Comparison of ENCODE assay signal across 8 cellular contexts in the genomic region with DNA sequence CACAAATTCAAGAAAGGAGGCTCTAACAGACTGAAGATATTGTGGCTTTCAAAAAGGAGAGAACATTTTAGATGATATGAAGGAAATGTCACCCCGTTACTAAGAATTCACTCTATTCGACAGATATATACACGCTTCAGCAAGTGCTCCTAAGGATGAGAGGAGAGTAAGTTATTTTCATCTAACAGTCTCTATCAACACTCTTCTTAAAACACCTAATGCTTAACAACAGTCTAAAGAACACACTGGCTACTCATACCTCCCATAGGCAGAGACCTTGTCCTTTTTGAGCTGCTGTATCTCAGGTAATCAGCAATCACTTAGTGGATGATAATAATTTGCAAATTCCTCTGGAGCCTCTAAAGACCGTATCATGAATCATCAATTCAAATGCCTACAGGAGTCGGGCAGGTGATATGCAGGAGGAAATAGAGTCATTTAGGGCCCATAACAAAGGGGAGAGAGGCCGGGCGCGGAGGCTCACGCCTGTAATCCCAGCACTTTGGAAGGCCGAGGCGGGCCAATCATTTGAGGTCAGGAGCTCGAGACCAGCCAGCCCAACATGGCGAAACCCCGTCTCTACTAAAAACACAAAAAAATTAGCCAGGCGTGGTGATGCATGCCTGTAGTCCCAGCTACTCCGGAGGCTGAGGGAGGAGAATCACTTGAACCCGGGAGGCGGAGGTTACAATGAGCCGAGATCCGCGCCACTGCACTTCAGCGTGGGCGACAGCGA. TPM values are rescaled to one million over a fixed set of nuclear protein-coding genes. Genes with fewer than 3 reads are reported as not detected.
DNase-seq lines count a peak whose midpoint lies in the region; ATAC-seq and TF ChIP-seq lines count a peak whose summit lies in the region.

No MANE protein-coding gene starts in this region.

- H3K4me3 Mint-ChIP-seq in activated T-helper 2 cell treated with anti-CD3 and anti-CD28 coated beads, Interferon-gamma antibody, Interleukin-2, Interleukin-4, amounts not matched to agents 10 μg/mL and 5 μg/mL and 100 μg/mL, durations not matched to agents 14 hours and 24 hours and 36 hours (ENCODE audit: low read depth) = peak overlapping the region; percentile 99

- ATAC-seq in GM21619 (IDR thresholded peaks at IDR 0.05; ENCODE audit: unreplicated experiment) (peak; percentile 9), sciatic nerve (peak; percentile 1)

- H3K4me3 ChIP-seq in left ventricle myocardium inferior = peak overlapping the region; percentile 78

- H3K27ac ChIP-seq in left ventricle myocardium inferior (replicated peaks) = peak overlapping the region; percentile 97

- H3K36me3 Mint-ChIP-seq in activated T-helper 2 cell treated with anti-CD3 and anti-CD28 coated beads, Interferon-gamma antibody, Interleukin-2, Interleukin-4, amounts not matched to agents 10 μg/mL and 5 μg/mL and 100 μg/mL, durations not matched to agents 14 hours and 24 hours and 36 hours (ENCODE audit: low read depth) = peaks cover 13% of the 10 kb centered on the region

- DNase-seq in DMS79 (lab: John Stamatoyannopoulos, UW) = peak; percentile 30
- DNase-seq in LoVo (ENCODE audit: low spot score) = peak; percentile 23
- DNase-seq in activated T-helper 2 cell treated with anti-CD3 and anti-CD28 coated beads, Interferon-gamma antibody, Interleukin-2, Interleukin-4, amounts not matched to agents 10 μg/mL and 5 μg/mL and 100 μg/mL, durations not matched to agents 14 hours and 24 hours and 36 hours (ENCODE audit: low spot score) = no peak
- peak; percentile 21 for DNase-seq in left ventricle myocardium inferior
- DNase-seq in sciatic nerve (ENCODE audit: low spot score) = no peak
- no peak for DNase-seq in inferior parietal cortex (ENCODE audit: extremely low spot score)
- no peak for DNase-seq in H4 (ENCODE audit: low spot score)

- H3K4me1 ChIP-seq in left ventricle myocardium inferior = peaks cover 64% of the 10 kb centered on the region

- no peak for TF ChIP-seq CTCF in left ventricle myocardium inferior (IDR thresholded peaks at IDR 0.05; ENCODE audit: borderline replicate concordance)

- intact Hi-C loops in activated T-helper 2 cell treated with anti-CD3 and anti-CD28 coated beads, Interferon-gamma antibody, Interleukin-2, Interleukin-4, amounts not matched to agents 10 μg/mL and 5 μg/mL and 100 μg/mL, durations not matched to agents 14 hours and 24 hours and 36 hours (cut with micrococcal nuclease) = loop anchor here (1.0 to 10.0 kb wide), 10 partner anchors 24 to 896 kb away; a partner anchor contains a TSS
- intact Hi-C loops in left ventricle myocardium inferior (cut with micrococcal nuclease) (no loop called here), sciatic nerve (cut with DNase I) (no loop called here)

- no peaks in the 10 kb centered on the region for H3K27me3 ChIP-seq in left ventricle myocardium inferior (ENCODE audit: low read depth)

- no peaks in the 10 kb centered on the region for H3K36me3 ChIP-seq in left ventricle myocardium inferior

- no peaks in the 10 kb centered on the region for H3K9me3 Mint-ChIP-seq in activated T-helper 2 cell treated with anti-CD3 and anti-CD28 coated beads, Interferon-gamma antibody, Interleukin-2, Interleukin-4, amounts not matched to agents 10 μg/mL and 5 μg/mL and 100 μg/mL, durations not matched to agents 14 hours and 24 hours and 36 hours

- no peaks in the 10 kb centered on the region for H3K27me3 Mint-ChIP-seq in activated T-helper 2 cell treated with anti-CD3 and anti-CD28 coated beads, Interferon-gamma antibody, Interleukin-2, Interleukin-4, amounts not matched to agents 10 μg/mL and 5 μg/mL and 100 μg/mL, durations not matched to agents 14 hours and 24 hours and 36 hours (ENCODE audit: low read depth)

- peak overlapping the region; percentile 100 for H3K27ac Mint-ChIP-seq in activated T-helper 2 cell treated with anti-CD3 and anti-CD28 coated beads, Interferon-gamma antibody, Interleukin-2, Interleukin-4, amounts not matched to agents 10 μg/mL and 5 μg/mL and 100 μg/mL, durations not matched to agents 14 hours and 24 hours and 36 hours

- H3K9me3 ChIP-seq in left ventricle myocardium inferior (replicated peaks) = no peaks in the 10 kb centered on the region

- peaks cover 47% of the 10 kb centered on the region for H3K4me1 Mint-ChIP-seq in activated T-helper 2 cell treated with anti-CD3 and anti-CD28 coated beads, Interferon-gamma antibody, Interleukin-2, Interleukin-4, amounts not matched to agents 10 μg/mL and 5 μg/mL and 100 μg/mL, durations not matched to agents 14 hours and 24 hours and 36 hours (ENCODE audit: low read depth)

RNA-seq across cellular contexts. Expression of a gene that starts 1.3 kb away (rescaled TPM):
- 20.4 and 21.8 TPM in 2 replicates for total RNA-seq in activated T-helper 2 cell treated with anti-CD3 and anti-CD28 coated beads, Interferon-gamma antibody, Interleukin-2, Interleukin-4, amounts not matched to agents 10 μg/mL and 5 μg/mL and 100 μg/mL, durations not matched to agents 14 hours and 24 hours and 36 hours
- total RNA-seq in left ventricle myocardium inferior (234 TPM), sciatic nerve (32.1 TPM)
- total RNA-seq in H4 (2014; rRNA removed; shearing (Covaris generic)) = 37.2 and 45.6 TPM in 2 replicates

RNA-seq across cellular contexts. Expression of a gene that starts 45.2 kb away (rescaled TPM):
- 108 and 116 TPM in 2 replicates for total RNA-seq in activated T-helper 2 cell treated with anti-CD3 and anti-CD28 coated beads, Interferon-gamma antibody, Interleukin-2, Interleukin-4, amounts not matched to agents 10 μg/mL and 5 μg/mL and 100 μg/mL, durations not matched to agents 14 hours and 24 hours and 36 hours
- total RNA-seq in left ventricle myocardium inferior = 12.7 TPM
- 61.7 TPM for total RNA-seq in sciatic nerve
- total RNA-seq in H4 (2014; rRNA removed; shearing (Covaris generic)) = 21.0 and 30.8 TPM in 2 replicates

Comparison
In these comparisons a context has a peak if more than half of its experiments do, and no peak if none do; other contexts are left out.
1. DNase-seq: peak in DMS79 (single experiment), LoVo (single experiment) and left ventricle myocardium inferior (single experiment); none in activated T-helper 2 cell treated with anti-CD3 and anti-CD28 coated beads, Interferon-gamma antibody, Interleukin-2, Interleukin-4, amounts not matched to agents 10 μg/mL and 5 μg/mL and 100 μg/mL, durations not matched to agents 14 hours and 24 hours and 36 hours (single experiment), sciatic nerve (single experiment), inferior parietal cortex (single experiment) and H4 (single experiment).